ENCODE assay signal across 7 cellular contexts in the genomic region with DNA sequence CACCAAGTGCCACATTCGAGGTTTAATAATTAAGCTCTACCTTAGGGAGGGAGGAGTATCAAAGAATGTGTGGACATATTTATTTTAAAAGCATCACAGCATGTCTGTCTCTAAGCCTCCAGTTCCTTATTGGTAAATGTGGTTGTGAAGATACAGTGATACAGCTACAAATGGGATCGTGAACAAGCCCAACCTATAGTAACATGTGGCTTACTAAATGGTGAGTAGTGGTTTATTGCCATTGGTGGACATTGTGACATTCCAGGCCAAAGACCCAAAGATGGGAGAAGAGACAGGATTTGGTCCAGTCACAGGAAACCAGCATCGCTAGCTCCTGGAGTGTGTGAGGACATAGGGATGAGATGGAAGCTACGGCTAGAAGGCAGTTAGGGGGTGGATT.
"Had no signal": no experiment of that assay in that cellular context is flagged by ENCODE, and none has a peak within 500 bp of the region (broad histone marks: within the 10 kb centered on the region; RNA-seq: fewer than 3 reads in every experiment).

No MANE protein-coding gene starts in this region.

- H3K4me3 ChIP-seq: GM23338, K562 had no signal

- ATAC-seq: GM23338, K562 had no signal

- H3K4me3 Mint-ChIP-seq: GM23338, H9, HFFc6 had no signal

- H3K27ac Mint-ChIP-seq: GM23338, H9, HFFc6 had no signal

- DNase-seq: H9, HCEC 1CT, HFFc6, IMR-90, KG1 had no signal
